ENCODE assay signal across 8 cellular contexts in genomic region chrX:54999717-55000598, GRCh38. TPM values are rescaled to one million over a fixed set of nuclear protein-coding genes. Genes with fewer than 3 reads are reported as not detected.
DNase-seq lines count a peak whose midpoint lies in the region; ATAC-seq lines count a peak whose summit lies in the region.

TSS of gene APEX2 (plus strand) at chrX:55000363. CDS start at chrX:55000423, 60 bp downstream.

- H3K9me3 Mint-ChIP-seq in effector memory CD8-positive, alpha-beta T cell, result no peaks in the 10 kb centered on the region

- DNase-seq in COLO668 (lab: John Stamatoyannopoulos, UW; ENCODE audit: unreplicated experiment) (peak; percentile 93), HT1080 (ENCODE audit: low read depth) (peak; percentile 92), NOMO-1 treated with DMSO at 0.1 percent for 48 hours (lab: John Stamatoyannopoulos, UW; ENCODE audit: unreplicated experiment) (peak; percentile 85), medulla oblongata (ENCODE audit: extremely low spot score) (peak; percentile 94)
- peak; percentile 69 to 78 for DNase-seq in activated CD8-positive, alpha-beta memory T cell treated with anti-CD3 and anti-CD28 coated beads for 4 hours (ENCODE audit: low read depth in 2 of 2)
- peak; percentile 79 to 81 (median 81) for DNase-seq in effector memory CD8-positive, alpha-beta T cell
- DNase-seq in stimulated activated CD8-positive, alpha-beta memory T cell treated with anti-CD3 and anti-CD28 coated beads, Interleukin-12 subunit alpha, Interleukin-12 subunit beta, amount 100 ng/mL, for 1 hour (ENCODE audit: low read depth), result peak; percentile 81

- peaks cover 11% of the 10 kb centered on the region for H3K36me3 Mint-ChIP-seq in effector memory CD8-positive, alpha-beta T cell (ENCODE audit: insufficient read depth)

- H3K27me3 Mint-ChIP-seq in effector memory CD8-positive, alpha-beta T cell, result no peaks in the 10 kb centered on the region

- peak within 1 kb of the TSS; percentile 96 to 97 for H3K27ac Mint-ChIP-seq in effector memory CD8-positive, alpha-beta T cell

- peak; percentile 92 for ATAC-seq in GM21360 (IDR thresholded peaks at IDR 0.05; ENCODE audit: unreplicated experiment)
- peak; percentile 95 for ATAC-seq in effector memory CD8-positive, alpha-beta T cell (replicated peaks)

- peak within 1 kb of the TSS; percentile 95 for H3K4me3 Mint-ChIP-seq in effector memory CD8-positive, alpha-beta T cell

- peaks cover 19 to 28% of the 10 kb centered on the region in 2 donors for H3K4me1 Mint-ChIP-seq in effector memory CD8-positive, alpha-beta T cell (ENCODE audit: low read depth in 2 of 2)

RNA-seq across cellular contexts. Expression of gene APEX2, which starts in this region (rescaled TPM):
- 25.2 and 31.5 TPM in 2 replicates for total RNA-seq in HT1080 (2014; rRNA removed; shearing (Covaris generic))
- polyA plus RNA-seq in HT1080 (2015; cell fraction: cytosol; rRNA removed), result 28.6 and 30.9 TPM in 2 replicates
- 25.3 and 26.0 TPM in 2 replicates for polyA plus RNA-seq in HT1080 (2015; cell fraction: nucleus; rRNA removed)

Comparison
In these comparisons a context has a peak if more than half of its experiments do, and no peak if none do; other contexts are left out.
1. Peak in every context shown above with its lines: DNase-seq and ATAC-seq.